25 cellular contexts compared by ENCODE assay signal in the genomic region with DNA sequence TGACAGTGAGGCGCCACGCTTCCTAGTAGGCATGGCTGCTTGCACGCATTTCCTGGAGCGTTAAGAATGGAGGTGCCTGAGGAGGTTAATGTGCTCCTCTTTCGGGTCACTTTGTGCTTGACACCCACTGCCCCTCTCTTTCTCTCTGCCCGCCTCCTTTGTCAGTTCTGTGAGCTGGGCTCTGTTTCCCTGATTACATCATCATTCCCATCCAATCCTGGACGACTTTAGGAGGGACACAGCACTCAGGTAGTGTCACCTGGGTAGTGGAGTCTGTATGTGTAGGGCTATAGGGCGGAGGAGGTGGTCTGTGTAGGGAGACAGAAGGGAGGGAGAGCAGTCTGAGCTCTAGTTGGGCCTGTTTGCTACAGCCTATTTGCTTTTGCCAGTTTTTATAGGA.
DNase-seq lines count a peak whose midpoint lies in the region; ATAC-seq, FAIRE-seq and TF ChIP-seq lines count a peak whose summit lies in the region.
"Had no signal": no experiment of that assay in that cellular context is flagged by ENCODE, and none has a peak within 500 bp of the region (broad histone marks: within the 10 kb centered on the region; RNA-seq: fewer than 3 reads in every experiment).

No MANE protein-coding gene starts in this region.

- H3K9me1 ChIP-seq in IMR-90 (ENCODE audit: insufficient read depth, low read length) (peaks cover 16% of the 10 kb centered on the region; the same call in 1 of the 2 replicates), K562 (ENCODE audit: control insufficient read depth, insufficient read depth, low read length) (no peaks in the 10 kb centered on the region)

- no peak overlapping the region for H3K56ac ChIP-seq in IMR-90 (ENCODE audit: extremely low read depth, insufficient read depth, low read length)

- H4K5ac ChIP-seq in IMR-90 (ENCODE audit: low read depth, low read length), result no peak overlapping the region

- FAIRE-seq in K562 (lab: Jason Lieb, UNC) (no peak), urothelium cell line (lab: Jason Lieb, UNC) (no peak)
- FAIRE-seq: A204.1, GM12892, GM19239, H54, RCC 7860 had no signal

- H3K4me3 ChIP-seq in breast epithelium (no peak overlapping the region), IMR-90 (ENCODE audit: insufficient read depth, low read depth, low read length) (no peak overlapping the region), K562 (no peak overlapping the region), A673 (ENCODE audit: low read depth, low read length, poor library complexity, severe bottlenecking) (no peak overlapping the region)

- no peak overlapping the region for H3K4me3 Mint-ChIP-seq in MCF 10A (ENCODE audit: unreplicated experiment)
- H3K4me3 Mint-ChIP-seq: B cell had no signal

- intact Hi-C loops in MCF 10A (cut with micrococcal nuclease), result no loop called here
- intact Hi-C loops in breast epithelium (cut with DNase I; ENCODE audit: low total_unique reads), result no loop called here
- intact Hi-C loops in IMR-90 (cut with micrococcal nuclease), result no loop called here
- intact Hi-C loops in K562 (cut with micrococcal nuclease), result no loop called here
- intact Hi-C loops in A673 (cut with micrococcal nuclease; ENCODE audit: unreplicated experiment), result no loop called here

- CTCF ChIA-PET in MCF 10A (lab: Yijun Ruan, JAX) (no interaction called here), IMR-90 (lab: Yijun Ruan, JAX) (interaction anchor here (0.7 kb wide), 2 partner anchors 27 to 81 kb away, joined by 3 to 12 read pairs; no protein-coding TSS in a partner anchor), K562 (lab: Yijun Ruan, JAX; ENCODE audit: low intra/inter-chr PET ratio) (no interaction called here), A673 (lab: Charles Lee) (no interaction called here)

- no peak overlapping the region for H2BK5ac ChIP-seq in IMR-90 (ENCODE audit: low read depth, low read length, poor library complexity, severe bottlenecking)

- H3K79me2 ChIP-seq in K562 (ENCODE audit: control insufficient read depth, insufficient read depth, low read length), result peaks cover 85% of the 10 kb centered on the region

- H3K36me3 ChIP-seq in breast epithelium (no peaks in the 10 kb centered on the region), IMR-90 (ENCODE audit: control insufficient read depth, insufficient read depth, low read length) (no peaks in the 10 kb centered on the region; the same call in 1 of the 2 replicates), K562 (ENCODE audit: control insufficient read depth, insufficient read depth, low read length) (no peaks in the 10 kb centered on the region), A673 (ENCODE audit: insufficient read depth, low read length, poor library complexity, severe bottlenecking) (no peaks in the 10 kb centered on the region)

- H3K4me1 Mint-ChIP-seq in MCF 10A (ENCODE audit: insufficient read depth, unreplicated experiment), result peaks cover 26% of the 10 kb centered on the region

- peak overlapping the region; percentile 35 for H2AK9ac ChIP-seq in IMR-90 (replicated peaks; ENCODE audit: low read depth, low read length, poor library complexity)

- H3K36me3 Mint-ChIP-seq in MCF 10A (ENCODE audit: insufficient read depth, unreplicated experiment), result peaks cover 19% of the 10 kb centered on the region

- no peak overlapping the region for H2AK5ac ChIP-seq in IMR-90 (ENCODE audit: low read depth, low read length)

- TF ChIP-seq CTCF in MCF 10A (IDR thresholded peaks at IDR 0.05; ENCODE audit: unreplicated experiment) (no peak), breast epithelium (IDR thresholded peaks at IDR 0.05) (no peak), IMR-90 (conservative IDR thresholded peaks at IDR 0.05; ENCODE audit: low read depth, low read length) (no peak), K562 (IDR thresholded peaks at IDR 0.05 in 2 of 3, conservative IDR thresholded peaks at IDR 0.05 in 1 of 3; ENCODE audit: insufficient read depth in 2 of 3, low read depth in 1 of 3, low read length in 3 of 3) (no peak), A673 (conservative IDR thresholded peaks at IDR 0.05; ENCODE audit: low read depth, low read length) (no peak)

- H3K27ac ChIP-seq in breast epithelium, result no peak overlapping the region
- no peak overlapping the region for H3K27ac ChIP-seq in IMR-90 (ENCODE audit: insufficient read depth, low read length)
- H3K27ac ChIP-seq in K562 (ENCODE audit: extremely low read depth, low read depth, low read length), result no peak overlapping the region
- H3K27ac ChIP-seq in A673 (ENCODE audit: low read depth, low read length, poor library complexity, severe bottlenecking), result no peak overlapping the region

- 80% methylated on average over 1 of the region's 8 CpGs; no CpG with 5 or more reads in 1 of the 2 experiments for WGBS in IMR-90 (ENCODE audit: extremely low coverage in 2 of 2, insufficient read length in 1 of 2), 2 experiments
- WGBS in K562 (ENCODE audit: insufficient coverage, low coverage, missing lambda C conversion rate), result 73% methylated on average over 8 of the region's 8 CpGs

- no peaks in the 10 kb centered on the region for H3K9me3 ChIP-seq in breast epithelium
- no peaks in the 10 kb centered on the region for H3K9me3 ChIP-seq in IMR-90 (ENCODE audit: control insufficient read depth, insufficient read depth, low read length)
- H3K9me3 ChIP-seq in K562 (replicated peaks; ENCODE audit: control insufficient read depth, insufficient read depth, low read depth, low read length), result no peaks in the 10 kb centered on the region
- H3K9me3 ChIP-seq in A673 (ENCODE audit: low read depth, low read length, poor library complexity, severe bottlenecking), result no peaks in the 10 kb centered on the region

- no peak overlapping the region for H3K4me2 ChIP-seq in IMR-90 (ENCODE audit: low read depth, low read length)
- H3K4me2 ChIP-seq in K562 (ENCODE audit: insufficient read depth, low read length), result no peak overlapping the region

- no peak overlapping the region for H3K14ac ChIP-seq in IMR-90 (replicated peaks; ENCODE audit: low read depth, low read length)

- no TSS peak for BruUV-seq in MCF 10A (replicated peaks; lab: Mats Ljungman, UMichigan)
- BruUV-seq in IMR-90 (replicated peaks; lab: Mats Ljungman, UMichigan), result no TSS peak
- no TSS peak for BruUV-seq in K562 (replicated peaks; lab: Mats Ljungman, UMichigan)
- no TSS peak for BruUV-seq in A673 (replicated peaks; lab: Mats Ljungman, UMichigan)

- H3K9ac ChIP-seq in IMR-90 (ENCODE audit: low read depth, low read length) (no peak overlapping the region), K562 (ENCODE audit: insufficient read depth in 1 of 2, low read depth in 2 of 2, low read length in 2 of 2) (no peak overlapping the region)

- dilution Hi-C loops in IMR-90 (cut with HindIII; ENCODE audit: low sequenced_read_pairs, unreplicated experiment), result no loop called here

- no peak overlapping the region for H3K18ac ChIP-seq in IMR-90 (ENCODE audit: low read depth, low read length)

- no peak overlapping the region for H4K8ac ChIP-seq in IMR-90 (ENCODE audit: low read depth in 2 of 2, low read length in 2 of 2)

- no peak overlapping the region for H2BK20ac ChIP-seq in IMR-90 (ENCODE audit: low read depth, low read length)

- no peaks in the 10 kb centered on the region for H3K27me3 ChIP-seq in breast epithelium
- H3K27me3 ChIP-seq in IMR-90 (ENCODE audit: control insufficient read depth, insufficient read depth, low read length), result no peaks in the 10 kb centered on the region
- no peaks in the 10 kb centered on the region for H3K27me3 ChIP-seq in K562 (ENCODE audit: control insufficient read depth in 2 of 2, insufficient read depth in 2 of 2, low read length in 2 of 2)
- no peaks in the 10 kb centered on the region for H3K27me3 ChIP-seq in A673 (replicated peaks; ENCODE audit: insufficient read depth, low read depth, low read length, poor library complexity)

- H3K23ac ChIP-seq in IMR-90 (ENCODE audit: low read depth, low read length), result no peak overlapping the region

- no peak overlapping the region for H2BK120ac ChIP-seq in IMR-90 (ENCODE audit: low read depth, low read length)

- no peaks in the 10 kb centered on the region for H3K9me3 Mint-ChIP-seq in MCF 10A (ENCODE audit: unreplicated experiment)

- no peak for TF ChIP-seq POLR2A in breast epithelium (IDR thresholded peaks at IDR 0.05)
- no peak for TF ChIP-seq POLR2A in IMR-90 (IDR thresholded peaks at IDR 0.05; ENCODE audit: low read depth, low read length)
- TF ChIP-seq POLR2A in K562 (conservative IDR thresholded peaks at IDR 0.05), result no peak

- H4K20me1 ChIP-seq in IMR-90 (ENCODE audit: insufficient read depth, low read length) (peaks cover 92% of the 10 kb centered on the region), K562 (replicated peaks; ENCODE audit: control insufficient read depth, insufficient read depth, low read length) (peaks cover 43% of the 10 kb centered on the region)

- TF ChIP-seq RAD21 in IMR-90 (IDR thresholded peaks at IDR 0.05; ENCODE audit: low read length), result no peak
- TF ChIP-seq RAD21 in K562 (CRISPR knock-in tag; conservative IDR thresholded peaks at IDR 0.05 in 1 of 2, IDR thresholded peaks at IDR 0.05 in 1 of 2), result no peak

- POLR2A ChIA-PET in MCF 10A (lab: Yijun Ruan, JAX) (interaction anchor here (0.6 to 1.2 kb wide), 4 partner anchors 10 to 413 kb away, joined by 3 to 4 read pairs (median 4); no protein-coding TSS in a partner anchor), IMR-90 (lab: Charles Lee; ENCODE audit: unreplicated experiment) (no interaction called here), K562 (lab: Yijun Ruan, JAX) (interaction anchor here (0.6 to 0.9 kb wide), 4 partner anchors 9 to 1138 kb away, joined by 3 to 8 read pairs (median 3); no protein-coding TSS in a partner anchor), A673 (lab: Charles Lee; ENCODE audit: low non-redundant PET) (interaction anchor here (0.7 kb wide), 1 partner anchor 549 kb away, joined by 6 read pairs; no protein-coding TSS in a partner anchor)

- no peaks in the 10 kb centered on the region for H3K4me1 ChIP-seq in breast epithelium
- peaks cover 13% of the 10 kb centered on the region for H3K4me1 ChIP-seq in IMR-90 (ENCODE audit: control insufficient read depth, insufficient read depth, low read length)
- H3K4me1 ChIP-seq in K562 (replicated peaks in 1 of 2; ENCODE audit: control insufficient read depth in 2 of 2, insufficient read depth in 2 of 2, low read length in 2 of 2), result peaks cover 4 to 41% of the 10 kb centered on the region in 2 experiments; a peak in 4 of 5 replicates
- peaks cover 46% of the 10 kb centered on the region for H3K4me1 ChIP-seq in A673 (ENCODE audit: insufficient read depth, low read length, poor library complexity, severe bottlenecking)

- in situ Hi-C loops in IMR-90 (cut with MboI; ENCODE audit: low sequenced_read_pairs), result loop anchor here (10.0 to 25.0 kb wide), 2 partner anchors 128 to 1470 kb away; partner anchors contain the start of gene RNF182
- in situ Hi-C loops in K562 (cut with MboI), result no loop called here

- H3K27me3 Mint-ChIP-seq in MCF 10A (ENCODE audit: insufficient read depth, unreplicated experiment), result no peaks in the 10 kb centered on the region
- H3K27me3 Mint-ChIP-seq: B cell had no signal

- no peak overlapping the region for H3K4ac ChIP-seq in IMR-90 (ENCODE audit: low read depth, low read length)

- H3K79me1 ChIP-seq in IMR-90 (ENCODE audit: low read depth in 1 of 2, low read length in 2 of 2), result peaks cover 25 to 94% of the 10 kb centered on the region in 2 experiments

- H2BK15ac ChIP-seq in IMR-90 (ENCODE audit: low read depth, low read length), result no peak overlapping the region

- TF ChIP-seq EP300 in K562 (IDR thresholded peaks at IDR 0.05; ENCODE audit: low read length), result no peak

- H2AFZ ChIP-seq in IMR-90 (replicated peaks; ENCODE audit: low read length, poor library complexity), result no peak overlapping the region
- H2AFZ ChIP-seq in K562 (ENCODE audit: low read depth, low read length), result no peak overlapping the region

- DNase-seq in MCF 10A (ENCODE audit: unreplicated experiment) (no peak), breast epithelium (ENCODE audit: low spot score in 2 of 2) (no peak), IMR-90 (no peak), K562 (ENCODE audit: extremely low read depth in 1 of 4, low spot score in 3 of 4) (no peak), urothelium cell line (ENCODE audit: low spot score) (no peak), putamen (ENCODE audit: low spot score) (no peak), A673 (ENCODE audit: low spot score) (no peak)
- DNase-seq: Calu3, DMS79 treated with DMSO at 0.1 percent for 48 hours, GF-D8, Kasumi-1, MV-4-11, NCI-H1105, NCI-H187 treated with DMSO at 0.1 percent for 48 hours, NCI-H2171 treated with DMSO at 0.1 percent for 48 hours, NCI-H446, NCI-H524 treated with DMSO at 0.1 percent for 48 hours, NCI-H774 had no signal

- H4K91ac ChIP-seq in IMR-90 (ENCODE audit: insufficient read depth, low read depth, low read length), result no peak overlapping the region

- ATAC-seq in IMR-90 (ENCODE audit: low read depth) (no peak), K562 (no peak)
- ATAC-seq: SK-N-SH treated with all-trans-retinoic acid at 6 μM for 48 hours had no signal

- peak overlapping the region; percentile 1 for H3K27ac Mint-ChIP-seq in MCF 10A (ENCODE audit: low read depth, unreplicated experiment)
- H3K27ac Mint-ChIP-seq: B cell had no signal
